ENCODE assay signal across 8 cellular contexts in genomic region chr20:54173653-54174451, GRCh38. TPM values are rescaled to one million over a fixed set of nuclear protein-coding genes. Genes with fewer than 3 reads are reported as not detected.
DNase-seq lines count a peak whose midpoint lies in the region; ATAC-seq and TF ChIP-seq lines count a peak whose summit lies in the region.

TSS of gene CYP24A1 (minus strand) at chr20:54173986. CDS start at chr20:54173579, 407 bp downstream.

- H3K27me3 Mint-ChIP-seq in CD8-positive, alpha-beta memory T cell, result peaks cover 44 to 85% of the 10 kb centered on the region in 2 donors
- peaks cover 75% of the 10 kb centered on the region for H3K27me3 Mint-ChIP-seq in nephron progenitor cell (ENCODE audit: low read depth, poor library complexity)

- no peaks in the 10 kb centered on the region for H3K9me3 ChIP-seq in CD8-positive, alpha-beta memory T cell (ENCODE audit: low read length)
- H3K9me3 ChIP-seq in adrenal gland (replicated peaks in 1 of 3), result no peaks in the 10 kb centered on the region

- H3K4me1 Mint-ChIP-seq in CD8-positive, alpha-beta memory T cell, result peaks cover 12 to 22% (median 16%) of the 10 kb centered on the region in 3 donors
- peaks cover 42% of the 10 kb centered on the region for H3K4me1 Mint-ChIP-seq in nephron progenitor cell

- POLR2A ChIA-PET in CD8-positive, alpha-beta memory T cell (lab: Charles Lee), result no interaction called here

- DNase-seq in CD8-positive, alpha-beta memory T cell, result no peak
- DNase-seq in dorsolateral prefrontal cortex, result no peak
- peak; percentile 47 for DNase-seq in nephron progenitor cell
- DNase-seq in adrenal gland, result no peak

- TF ChIP-seq POLR2A in adrenal gland (IDR thresholded peaks at IDR 0.05), result no peak

- intact Hi-C loops in dorsolateral prefrontal cortex (cut with DNase I), result no loop called here
- intact Hi-C loops in adrenal gland (cut with DNase I), result no loop called here

- H3K4me1 ChIP-seq in CD8-positive, alpha-beta memory T cell (ENCODE audit: insufficient read depth, low read length), result peaks cover 4% of the 10 kb centered on the region
- H3K4me1 ChIP-seq in adrenal gland (replicated peaks in 1 of 2), result peaks cover 0 to 6% of the 10 kb centered on the region in 2 donors

- H3K9me3 Mint-ChIP-seq in CD8-positive, alpha-beta memory T cell, result peaks cover 0 to 2% (median 0%) of the 10 kb centered on the region in 5 donors
- no peaks in the 10 kb centered on the region for H3K9me3 Mint-ChIP-seq in nephron progenitor cell

- no peaks in the 10 kb centered on the region for H3K36me3 ChIP-seq in CD8-positive, alpha-beta memory T cell (ENCODE audit: insufficient read depth, low read length)
- no peaks in the 10 kb centered on the region for H3K36me3 ChIP-seq in adrenal gland (replicated peaks in 1 of 2)

- CTCF ChIA-PET in CD8-positive, alpha-beta memory T cell (lab: Charles Lee), result no interaction called here

- H3K27ac ChIP-seq in CD8-positive, alpha-beta memory T cell (ENCODE audit: low read depth, low read length), result no peak within 1 kb of the TSS
- H3K27ac ChIP-seq in dorsolateral prefrontal cortex, result no peak within 1 kb of the TSS
- H3K27ac ChIP-seq in adrenal gland, result no peak within 1 kb of the TSS

- no peak within 1 kb of the TSS for H3K4me3 ChIP-seq in CD8-positive, alpha-beta memory T cell (ENCODE audit: low read length)
- H3K4me3 ChIP-seq in dorsolateral prefrontal cortex (peak within 1 kb of the TSS in 48 of 59 donors; percentile 1 to 55 (median 31)), adrenal gland (no peak within 1 kb of the TSS)

- peak within 1 kb of the TSS in 2 of 8 donors; percentile 35 to 43 for H3K27ac Mint-ChIP-seq in CD8-positive, alpha-beta memory T cell
- no peak within 1 kb of the TSS for H3K27ac Mint-ChIP-seq in nephron progenitor cell

- no peak for TF ChIP-seq RAD21 in Ishikawa (IDR thresholded peaks at IDR 0.05; ENCODE audit: low read depth)

- TF ChIP-seq EP300 in Ishikawa (IDR thresholded peaks at IDR 0.05; ENCODE audit: borderline replicate concordance), result no peak

- ATAC-seq in GM19395 (IDR thresholded peaks at IDR 0.05; ENCODE audit: unreplicated experiment), result no peak
- ATAC-seq in HG02938 (IDR thresholded peaks at IDR 0.05; ENCODE audit: unreplicated experiment), result no peak
- ATAC-seq in HG03521 (IDR thresholded peaks at IDR 0.05; ENCODE audit: unreplicated experiment), result no peak

- H3K36me3 Mint-ChIP-seq in CD8-positive, alpha-beta memory T cell, result no peaks in the 10 kb centered on the region
- no peaks in the 10 kb centered on the region for H3K36me3 Mint-ChIP-seq in nephron progenitor cell (ENCODE audit: low read depth)

- 1 to 3% (median 2%) methylated on average over 14 to 61 of the region's 61 CpGs for WGBS in adrenal gland, 4 donors

- peaks cover 31% of the 10 kb centered on the region for H3K27me3 ChIP-seq in CD8-positive, alpha-beta memory T cell (ENCODE audit: insufficient read depth, low read length, poor library complexity, severe bottlenecking)
- H3K27me3 ChIP-seq in dorsolateral prefrontal cortex (peaks cover 0 to 96% (median 70%) of the 10 kb centered on the region in 45 donors), adrenal gland (peaks cover 65% of the 10 kb centered on the region)

- H3K4me3 Mint-ChIP-seq in CD8-positive, alpha-beta memory T cell, result peak within 1 kb of the TSS; percentile 10 to 77 (median 62)
- peak within 1 kb of the TSS; percentile 81 for H3K4me3 Mint-ChIP-seq in nephron progenitor cell

- TF ChIP-seq CTCF in dorsolateral prefrontal cortex (IDR thresholded peaks at IDR 0.05 in 54 of 56, conservative IDR thresholded peaks at IDR 0.05 in 2 of 56; ENCODE audit: low read depth in 1 of 56, partially characterized antibody in 56 of 56) (no peak), nephron progenitor cell (IDR thresholded peaks at IDR 0.05) (no peak), adrenal gland (IDR thresholded peaks at IDR 0.05) (no peak)

TF ChIP-seq in Ishikawa, 13 proteins besides CTCF, POLR2A, EP300 and RAD21:
- TF ChIP-seq NFIC (IDR thresholded peaks at IDR 0.05) (no peak), CREB1 (IDR thresholded peaks at IDR 0.05; ENCODE audit: low read depth) (no peak), CEBPB (IDR thresholded peaks at IDR 0.05) (0 out of 2 replicates have a peak, but pooled peaks have one; percentile 18)

RNA-seq across cellular contexts. Expression of gene CYP24A1, which starts in this region (rescaled TPM):
- under 1 TPM; 0.37 to 0.58 TPM for total RNA-seq in CD8-positive, alpha-beta memory T cell
- polyA plus RNA-seq in CD8-positive, alpha-beta memory T cell, result 0.40 TPM
- total RNA-seq in dorsolateral prefrontal cortex, result 1 to 10 TPM in 44 of 120 experiments, under 1 TPM in 48, not detected in 28; 0.15 to 3.5 (median 0.94) TPM
- total RNA-seq in adrenal gland, result not detected
- under 1 TPM in 1 of 3 donors, not detected in 2; 0.09 TPM for polyA plus RNA-seq in adrenal gland

Comparison
In these comparisons a context has a peak if more than half of its experiments do, and no peak if none do; other contexts are left out.
1. H3K4me3 ChIP-seq: peak in dorsolateral prefrontal cortex (48 of 59); none in CD8-positive, alpha-beta memory T cell (single experiment) and adrenal gland (0 of 4).